In the genomic region with DNA sequence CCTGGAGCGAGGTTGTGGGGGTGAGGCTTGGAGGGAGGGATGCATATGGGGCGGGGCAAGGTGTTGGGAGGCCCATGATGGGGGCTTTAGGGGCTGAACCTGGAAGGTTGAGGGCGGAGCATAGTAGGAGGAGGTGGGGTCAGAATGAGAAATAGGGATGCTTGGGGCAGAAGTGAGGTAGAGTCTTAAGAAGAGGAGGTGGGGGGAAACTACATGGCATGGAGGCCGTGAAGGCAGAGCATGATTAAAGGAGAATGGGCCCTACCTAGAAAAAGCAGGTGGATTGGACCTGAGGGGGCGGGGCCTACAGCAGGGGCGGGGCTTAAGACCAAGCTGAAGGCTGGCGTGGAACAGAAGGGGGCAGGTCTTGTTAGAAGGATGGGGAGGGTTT, we compare ENCODE assay signal across 2 cellular contexts.
TF ChIP-seq lines count a peak whose summit lies in the region.

No MANE protein-coding gene starts in this region.

TF ChIP-seq in HEK293, 187 proteins besides CTCF, POLR2A, EP300 and RAD21 (continued from another document):
- TF ChIP-seq, protein P1, sequence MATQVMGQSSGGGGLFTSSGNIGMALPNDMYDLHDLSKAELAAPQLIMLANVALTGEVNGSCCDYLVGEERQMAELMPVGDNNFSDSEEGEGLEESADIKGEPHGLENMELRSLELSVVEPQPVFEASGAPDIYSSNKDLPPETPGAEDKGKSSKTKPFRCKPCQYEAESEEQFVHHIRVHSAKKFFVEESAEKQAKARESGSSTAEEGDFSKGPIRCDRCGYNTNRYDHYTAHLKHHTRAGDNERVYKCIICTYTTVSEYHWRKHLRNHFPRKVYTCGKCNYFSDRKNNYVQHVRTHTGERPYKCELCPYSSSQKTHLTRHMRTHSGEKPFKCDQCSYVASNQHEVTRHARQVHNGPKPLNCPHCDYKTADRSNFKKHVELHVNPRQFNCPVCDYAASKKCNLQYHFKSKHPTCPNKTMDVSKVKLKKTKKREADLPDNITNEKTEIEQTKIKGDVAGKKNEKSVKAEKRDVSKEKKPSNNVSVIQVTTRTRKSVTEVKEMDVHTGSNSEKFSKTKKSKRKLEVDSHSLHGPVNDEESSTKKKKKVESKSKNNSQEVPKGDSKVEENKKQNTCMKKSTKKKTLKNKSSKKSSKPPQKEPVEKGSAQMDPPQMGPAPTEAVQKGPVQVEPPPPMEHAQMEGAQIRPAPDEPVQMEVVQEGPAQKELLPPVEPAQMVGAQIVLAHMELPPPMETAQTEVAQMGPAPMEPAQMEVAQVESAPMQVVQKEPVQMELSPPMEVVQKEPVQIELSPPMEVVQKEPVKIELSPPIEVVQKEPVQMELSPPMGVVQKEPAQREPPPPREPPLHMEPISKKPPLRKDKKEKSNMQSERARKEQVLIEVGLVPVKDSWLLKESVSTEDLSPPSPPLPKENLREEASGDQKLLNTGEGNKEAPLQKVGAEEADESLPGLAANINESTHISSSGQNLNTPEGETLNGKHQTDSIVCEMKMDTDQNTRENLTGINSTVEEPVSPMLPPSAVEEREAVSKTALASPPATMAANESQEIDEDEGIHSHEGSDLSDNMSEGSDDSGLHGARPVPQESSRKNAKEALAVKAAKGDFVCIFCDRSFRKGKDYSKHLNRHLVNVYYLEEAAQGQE (tag by site-specific recombination; IDR thresholded peaks at IDR 0.05): no peak
- TF ChIP-seq SP2 (tag by site-specific recombination; IDR thresholded peaks at IDR 0.05): peak; percentile 46; the same call in 1 of the 2 replicates
- 0 out of 2 replicates have a peak, but pooled peaks have one; percentile 19 for TF ChIP-seq EGR2 (tag by site-specific recombination; IDR thresholded peaks at IDR 0.05; ENCODE audit: low read depth)

TF ChIP-seq in K562, 482 proteins besides CTCF, POLR2A, EP300 and RAD21 (continued from another document):
- TF ChIP-seq, protein P2, sequence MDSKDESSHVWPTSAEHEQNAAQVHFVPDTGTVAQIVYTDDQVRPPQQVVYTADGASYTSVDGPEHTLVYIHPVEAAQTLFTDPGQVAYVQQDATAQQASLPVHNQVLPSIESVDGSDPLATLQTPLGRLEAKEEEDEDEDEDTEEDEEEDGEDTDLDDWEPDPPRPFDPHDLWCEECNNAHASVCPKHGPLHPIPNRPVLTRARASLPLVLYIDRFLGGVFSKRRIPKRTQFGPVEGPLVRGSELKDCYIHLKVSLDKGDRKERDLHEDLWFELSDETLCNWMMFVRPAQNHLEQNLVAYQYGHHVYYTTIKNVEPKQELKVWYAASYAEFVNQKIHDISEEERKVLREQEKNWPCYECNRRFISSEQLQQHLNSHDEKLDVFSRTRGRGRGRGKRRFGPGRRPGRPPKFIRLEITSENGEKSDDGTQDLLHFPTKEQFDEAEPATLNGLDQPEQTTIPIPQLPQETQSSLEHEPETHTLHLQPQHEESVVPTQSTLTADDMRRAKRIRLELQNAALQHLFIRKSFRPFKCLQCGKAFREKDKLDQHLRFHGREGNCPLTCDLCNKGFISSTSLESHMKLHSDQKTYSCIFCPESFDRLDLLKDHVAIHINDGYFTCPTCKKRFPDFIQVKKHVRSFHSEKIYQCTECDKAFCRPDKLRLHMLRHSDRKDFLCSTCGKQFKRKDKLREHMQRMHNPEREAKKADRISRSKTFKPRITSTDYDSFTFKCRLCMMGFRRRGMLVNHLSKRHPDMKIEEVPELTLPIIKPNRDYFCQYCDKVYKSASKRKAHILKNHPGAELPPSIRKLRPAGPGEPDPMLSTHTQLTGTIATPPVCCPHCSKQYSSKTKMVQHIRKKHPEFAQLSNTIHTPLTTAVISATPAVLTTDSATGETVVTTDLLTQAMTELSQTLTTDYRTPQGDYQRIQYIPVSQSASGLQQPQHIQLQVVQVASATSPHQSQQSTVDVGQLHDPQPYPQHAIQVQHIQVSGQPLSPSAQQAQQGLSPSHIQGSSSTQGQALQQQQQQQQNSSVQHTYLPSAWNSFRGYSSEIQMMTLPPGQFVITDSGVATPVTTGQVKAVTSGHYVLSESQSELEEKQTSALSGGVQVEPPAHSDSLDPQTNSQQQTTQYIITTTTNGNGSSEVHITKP (IDR thresholded peaks at IDR 0.05; ENCODE audit: partially characterized antibody): peak; percentile 96
- TF ChIP-seq ZBTB7A (IDR thresholded peaks at IDR 0.05; ENCODE audit: borderline replicate concordance, control insufficient read depth, low read depth, low read length) (peak; percentile 10; the same call in 1 of the 2 replicates), ZKSCAN1 (IDR thresholded peaks at IDR 0.05; ENCODE audit: low read depth, low read length) (peak; percentile 85; the same call in 1 of the 2 replicates), HNRNPUL1 (IDR thresholded peaks at IDR 0.05; ENCODE audit: low read length) (no peak), STAG1 (CRISPR knock-in tag; IDR thresholded peaks at IDR 0.05; ENCODE audit: borderline replicate concordance) (no peak), EGR1 (conservative IDR thresholded peaks at IDR 0.05) (peak; percentile 40; the same call in 1 of the 2 replicates)
- TF ChIP-seq, protein P3, sequence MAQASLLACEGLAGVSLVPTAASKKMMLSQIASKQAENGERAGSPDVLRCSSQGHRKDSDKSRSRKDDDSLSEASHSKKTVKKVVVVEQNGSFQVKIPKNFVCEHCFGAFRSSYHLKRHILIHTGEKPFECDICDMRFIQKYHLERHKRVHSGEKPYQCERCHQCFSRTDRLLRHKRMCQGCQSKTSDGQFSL (CRISPR knock-in tag; IDR thresholded peaks at IDR 0.05): peak; percentile 61; the same call in 1 of the 2 replicates
- TF ChIP-seq, protein P3 (tag; IDR thresholded peaks at IDR 0.05): no peak
